Comparison of ENCODE assay signal across 1 cellular context in genomic region chr13:94546071-94546839, GRCh38.
TF ChIP-seq lines count a peak whose summit lies in the region.

No MANE protein-coding gene starts in this region.

TF ChIP-seq in HepG2, 621 proteins besides CTCF, POLR2A, EP300 and RAD21 (continued from another document):
- TF ChIP-seq, protein P1, sequence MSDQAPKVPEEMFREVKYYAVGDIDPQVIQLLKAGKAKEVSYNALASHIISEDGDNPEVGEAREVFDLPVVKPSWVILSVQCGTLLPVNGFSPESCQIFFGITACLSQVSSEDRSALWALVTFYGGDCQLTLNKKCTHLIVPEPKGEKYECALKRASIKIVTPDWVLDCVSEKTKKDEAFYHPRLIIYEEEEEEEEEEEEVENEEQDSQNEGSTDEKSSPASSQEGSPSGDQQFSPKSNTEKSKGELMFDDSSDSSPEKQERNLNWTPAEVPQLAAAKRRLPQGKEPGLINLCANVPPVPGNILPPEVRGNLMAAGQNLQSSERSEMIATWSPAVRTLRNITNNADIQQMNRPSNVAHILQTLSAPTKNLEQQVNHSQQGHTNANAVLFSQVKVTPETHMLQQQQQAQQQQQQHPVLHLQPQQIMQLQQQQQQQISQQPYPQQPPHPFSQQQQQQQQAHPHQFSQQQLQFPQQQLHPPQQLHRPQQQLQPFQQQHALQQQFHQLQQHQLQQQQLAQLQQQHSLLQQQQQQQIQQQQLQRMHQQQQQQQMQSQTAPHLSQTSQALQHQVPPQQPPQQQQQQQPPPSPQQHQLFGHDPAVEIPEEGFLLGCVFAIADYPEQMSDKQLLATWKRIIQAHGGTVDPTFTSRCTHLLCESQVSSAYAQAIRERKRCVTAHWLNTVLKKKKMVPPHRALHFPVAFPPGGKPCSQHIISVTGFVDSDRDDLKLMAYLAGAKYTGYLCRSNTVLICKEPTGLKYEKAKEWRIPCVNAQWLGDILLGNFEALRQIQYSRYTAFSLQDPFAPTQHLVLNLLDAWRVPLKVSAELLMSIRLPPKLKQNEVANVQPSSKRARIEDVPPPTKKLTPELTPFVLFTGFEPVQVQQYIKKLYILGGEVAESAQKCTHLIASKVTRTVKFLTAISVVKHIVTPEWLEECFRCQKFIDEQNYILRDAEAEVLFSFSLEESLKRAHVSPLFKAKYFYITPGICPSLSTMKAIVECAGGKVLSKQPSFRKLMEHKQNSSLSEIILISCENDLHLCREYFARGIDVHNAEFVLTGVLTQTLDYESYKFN (CRISPR knock-in tag; conservative IDR thresholded peaks at IDR 0.05): no peak
- TF ChIP-seq HOXA9 (CRISPR knock-in tag; IDR thresholded peaks at IDR 0.05; ENCODE audit: borderline replicate concordance) (no peak), MBNL3 (CRISPR knock-in tag; conservative IDR thresholded peaks at IDR 0.05) (no peak)
TF ChIP-seq in HepG2: peak in this region for 3.
